ENCODE assay signal across 8 cellular contexts in genomic region chr4:117134386-117134785, GRCh38. TPM values are rescaled to one million over a fixed set of nuclear protein-coding genes. Genes with fewer than 3 reads are reported as not detected.
DNase-seq lines count a peak whose midpoint lies in the region; ATAC-seq and TF ChIP-seq lines count a peak whose summit lies in the region.

No MANE protein-coding gene starts in this region.

- H3K27me3 Mint-ChIP-seq in mesothelial cell of epicardium (ENCODE audit: low read depth), result no peaks in the 10 kb centered on the region

- peak overlapping the region; percentile 81 for H3K27ac Mint-ChIP-seq in mesothelial cell of epicardium

- peak; percentile 73 for TF ChIP-seq CTCF in mesothelial cell of epicardium (IDR thresholded peaks at IDR 0.05; ENCODE audit: unreplicated experiment)

- H3K9me3 Mint-ChIP-seq in mesothelial cell of epicardium, result peaks cover 28% of the 10 kb centered on the region

- H3K4me1 Mint-ChIP-seq in mesothelial cell of epicardium, result peaks cover 13% of the 10 kb centered on the region

- H3K4me3 Mint-ChIP-seq in mesothelial cell of epicardium, result peak overlapping the region; percentile 10

- peak; percentile 67 for ATAC-seq in GM21529 (IDR thresholded peaks at IDR 0.05; ENCODE audit: unreplicated experiment)

- DNase-seq in AG08396 (ENCODE audit: low spot score) (peak; percentile 23), NCI-H748 (lab: John Stamatoyannopoulos, UW; ENCODE audit: unreplicated experiment) (peak; percentile 73), caudate nucleus (lab: John Stamatoyannopoulos, UW) (peak in 31 of 61 donors; percentile 1 to 74 (median 19)), mesothelial cell of epicardium (ENCODE audit: low spot score in 2 of 2, unreplicated experiment in 2 of 2) (no peak), NCI-H1092 (lab: John Stamatoyannopoulos, UW) (no peak), activated gamma-delta T cell treated with Interleukin-2 at 50 U/mL for 16 hours (no peak)
- DNase-seq in stimulated activated CD4-positive, alpha-beta T cell treated with anti-CD3 and anti-CD28 coated beads, Interleukin-4, amount 100 ng/mL, for 24 hours, result no peak

- peak overlapping the region; percentile 36 for H3K27ac ChIP-seq in caudate nucleus (ENCODE audit: low read depth, low read length)

- peaks cover 16% of the 10 kb centered on the region for H3K36me3 Mint-ChIP-seq in mesothelial cell of epicardium

RNA-seq across cellular contexts. Expression of gene TRAM1L1, which starts 49.0 kb away (rescaled TPM):
- 9.7 to 10.6 TPM (median 10.4 TPM) in 3 replicates for total RNA-seq in mesothelial cell of epicardium

Comparison
In these comparisons a context has a peak if more than half of its experiments do, and no peak if none do; other contexts are left out.
1. DNase-seq: peak in AG08396 (single experiment), NCI-H748 (single experiment) and caudate nucleus (31 of 61); none in mesothelial cell of epicardium (0 of 2), stimulated activated CD4-positive, alpha-beta T cell treated with anti-CD3 and anti-CD28 coated beads, Interleukin-4, amount 100 ng/mL, for 24 hours (single experiment), NCI-H1092 (single experiment) and activated gamma-delta T cell treated with Interleukin-2 at 50 U/mL for 16 hours (single experiment).